In the genomic region with DNA sequence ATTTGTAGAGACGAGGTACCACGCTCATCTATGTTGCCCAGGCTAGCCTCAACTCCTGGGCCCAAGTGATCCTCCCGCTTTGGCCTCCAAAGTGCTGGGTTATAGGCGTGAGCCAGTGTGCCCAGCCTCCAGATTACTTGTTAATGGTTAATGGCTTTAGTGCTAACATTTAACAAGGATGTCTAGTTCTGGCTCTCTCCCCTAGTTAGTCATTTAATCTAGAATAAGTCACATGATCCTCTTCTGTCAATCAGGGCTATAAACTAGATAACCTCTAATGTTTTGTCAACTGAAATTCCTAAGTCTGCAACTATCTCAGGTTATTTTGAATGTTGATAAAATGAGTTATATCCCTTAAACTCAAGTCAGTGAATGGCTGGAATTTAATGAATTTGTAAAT, we compare ENCODE assay signal across 21 cellular contexts. TPM values are rescaled to one million over a fixed set of nuclear protein-coding genes. Genes with fewer than 3 reads are reported as not detected.
DNase-seq lines count a peak whose midpoint lies in the region; ATAC-seq and TF ChIP-seq lines count a peak whose summit lies in the region.
"Had no signal": no experiment of that assay in that cellular context is flagged by ENCODE, and none has a peak within 500 bp of the region (broad histone marks: within the 10 kb centered on the region; RNA-seq: fewer than 3 reads in every experiment).

No MANE protein-coding gene starts in this region.

- H3K36me3 ChIP-seq in spleen: peaks cover 0 to 100% (median 56%) of the 10 kb centered on the region in 6 donors

- H3K27ac Mint-ChIP-seq in activated CD8-positive, alpha-beta T cell treated with anti-CD3 and anti-CD28 coated beads, Interleukin-2, amount 10 ng/mL, durations not matched to agents 7 days and 5 days: no peak overlapping the region

- TF ChIP-seq POLR2A in spleen (IDR thresholded peaks at IDR 0.05): no peak

- H3K27me3 ChIP-seq in spleen (replicated peaks in 1 of 7): no peaks in the 10 kb centered on the region

- H3K4me3 Mint-ChIP-seq in activated CD8-positive, alpha-beta T cell treated with anti-CD3 and anti-CD28 coated beads, Interleukin-2, amount 10 ng/mL, durations not matched to agents 7 days and 5 days: no peak overlapping the region
- H3K4me3 Mint-ChIP-seq: CD4-positive, alpha-beta memory T cell had no signal

- no peak overlapping the region for H3K4me3 ChIP-seq in spleen

- no peaks in the 10 kb centered on the region for H3K9me3 ChIP-seq in spleen

- POLR2A ChIA-PET in activated CD8-positive, alpha-beta T cell treated with anti-CD3 and anti-CD28 coated beads, Interleukin-2, amount 10 ng/mL, durations not matched to agents 7 days and 5 days (lab: Charles Lee): no interaction called here

- H3K36me3 Mint-ChIP-seq in activated CD8-positive, alpha-beta T cell treated with anti-CD3 and anti-CD28 coated beads, Interleukin-2, amount 10 ng/mL, durations not matched to agents 7 days and 5 days (ENCODE audit: low read depth): peaks cover 32% of the 10 kb centered on the region

- CTCF ChIA-PET in activated CD8-positive, alpha-beta T cell treated with anti-CD3 and anti-CD28 coated beads, Interleukin-2, amount 10 ng/mL, durations not matched to agents 7 days and 5 days (lab: Charles Lee): no interaction called here

- no peaks in the 10 kb centered on the region for H3K4me1 Mint-ChIP-seq in activated CD8-positive, alpha-beta T cell treated with anti-CD3 and anti-CD28 coated beads, Interleukin-2, amount 10 ng/mL, durations not matched to agents 7 days and 5 days (ENCODE audit: low read depth)

- in situ Hi-C loops in ACHN (cut with HindIII; ENCODE audit: low pct_ligation_motif_present, low pct_unique_long_range_greater_than_20kb, low sequenced_read_pairs): no loop called here

- no peaks in the 10 kb centered on the region for H3K27me3 Mint-ChIP-seq in activated CD8-positive, alpha-beta T cell treated with anti-CD3 and anti-CD28 coated beads, Interleukin-2, amount 10 ng/mL, durations not matched to agents 7 days and 5 days (ENCODE audit: low read depth)
- H3K27me3 Mint-ChIP-seq: CD4-positive, alpha-beta memory T cell had no signal

- H3K4me1 ChIP-seq in spleen: peaks cover 0 to 3% (median 0%) of the 10 kb centered on the region in 6 donors

- DNase-seq in ACHN: peak; percentile 29
- peak; percentile 15 for DNase-seq in HuH-7.5 (ENCODE audit: low spot score)
- no peak for DNase-seq in left colon
- peak; percentile 13 for DNase-seq in spleen
- no peak for DNase-seq in GM19240 (ENCODE audit: insufficient read length, low spot score)
- no peak for DNase-seq in activated CD8-positive, alpha-beta T cell treated with anti-CD3 and anti-CD28 coated beads, Interleukin-2, amount 10 ng/mL, durations not matched to agents 7 days and 5 days
- DNase-seq: C1 segment of cervical spinal cord; CD4-positive, alpha-beta memory T cell; COR-L47; IMR-90; NCI-H1048; NCI-H1417; NCI-H1694; NCI-H2029 treated with DMSO at 0.1 percent for 48 hours; NCI-H226; NCI-H510A; NCI-H69; SHP77 treated with DMSO at 0.1 percent for 48 hours had no signal

- peak; percentile 92 for ATAC-seq in left colon
- ATAC-seq in HG03460 (IDR thresholded peaks at IDR 0.05; ENCODE audit: unreplicated experiment): no peak
- no peak for ATAC-seq in activated CD8-positive, alpha-beta T cell treated with anti-CD3 and anti-CD28 coated beads, Interleukin-2, amount 10 ng/mL, durations not matched to agents 7 days and 5 days
- ATAC-seq: Panc1 had no signal

- 95 to 99% (median 97%) methylated on average over 4 of the region's 4 CpGs for WGBS in spleen, 5 donors

- intact Hi-C loops in left colon (cut with DNase I, micrococcal nuclease): no loop called here
- intact Hi-C loops in spleen (cut with DNase I; ENCODE audit: low total_unique reads): no loop called here

- no peak for TF ChIP-seq CTCF in spleen (IDR thresholded peaks at IDR 0.05 in 8 of 11, conservative IDR thresholded peaks at IDR 0.05 in 3 of 11)

- no peaks in the 10 kb centered on the region for H3K9me3 Mint-ChIP-seq in activated CD8-positive, alpha-beta T cell treated with anti-CD3 and anti-CD28 coated beads, Interleukin-2, amount 10 ng/mL, durations not matched to agents 7 days and 5 days (ENCODE audit: insufficient read depth)
- H3K9me3 Mint-ChIP-seq: CD4-positive, alpha-beta memory T cell had no signal

- H3K27ac ChIP-seq in spleen: no peak overlapping the region
- H3K27ac ChIP-seq: KMS-11 had no signal

RNA-seq across cellular contexts. Expression of gene ACTR6, which starts 15.7 kb away (rescaled TPM):
- total RNA-seq in left colon (10 to 100 TPM; 20.4 to 24.7 TPM), spleen (10 to 100 TPM; 20.1 to 32.4 (median 25.1) TPM)
- polyA plus RNA-seq in spleen: 10 to 100 TPM; 15.0 to 23.1 (median 18.4) TPM
- 10 to 100 TPM; 29.5 to 34.8 TPM for total RNA-seq in activated CD8-positive, alpha-beta T cell treated with anti-CD3 and anti-CD28 coated beads, Interleukin-2, amount 10 ng/mL, durations not matched to agents 7 days and 5 days

RNA-seq across cellular contexts. Expression of gene DEPDC4, which starts 50.5 kb away (rescaled TPM):
- total RNA-seq in left colon (1 to 10 TPM; 1.7 to 3.0 TPM), spleen (1 to 10 TPM in 1 of 7 donors, under 1 TPM in 4, not detected in 2; 0.26 to 1.4 (median 0.73) TPM)
- under 1 TPM; 0.22 to 0.64 (median 0.24) TPM for polyA plus RNA-seq in spleen
- 1 to 10 TPM; 1.6 to 2.8 TPM for total RNA-seq in activated CD8-positive, alpha-beta T cell treated with anti-CD3 and anti-CD28 coated beads, Interleukin-2, amount 10 ng/mL, durations not matched to agents 7 days and 5 days

RNA-seq across cellular contexts. Expression of gene SCYL2, which starts 50.6 kb away (rescaled TPM):
- 10 to 100 TPM; 65.7 to 66.0 TPM for total RNA-seq in left colon
- 10 to 100 TPM; 35.8 to 72.4 (median 48.7) TPM for total RNA-seq in spleen
- 10 to 100 TPM in 1 of 3 donors, 1 to 10 TPM in 2; 8.4 to 10.9 (median 9.5) TPM for polyA plus RNA-seq in spleen
- total RNA-seq in activated CD8-positive, alpha-beta T cell treated with anti-CD3 and anti-CD28 coated beads, Interleukin-2, amount 10 ng/mL, durations not matched to agents 7 days and 5 days: 10 to 100 TPM; 33.6 to 38.7 TPM

Comparison
In these comparisons a context has a peak if more than half of its experiments do, and no peak if none do; other contexts are left out.
1. DNase-seq: peak in ACHN (single experiment), HuH-7.5 (single experiment) and spleen (single experiment); none in left colon (0 of 2), GM19240 (single experiment) and activated CD8-positive, alpha-beta T cell treated with anti-CD3 and anti-CD28 coated beads, Interleukin-2, amount 10 ng/mL, durations not matched to agents 7 days and 5 days (single experiment).